Comparison of ENCODE assay signal across 15 cellular contexts in genomic region chr3:8445861-8446260, GRCh38. TPM values are rescaled to one million over a fixed set of nuclear protein-coding genes. Genes with fewer than 3 reads are reported as not detected.
DNase-seq lines count a peak whose midpoint lies in the region; ATAC-seq and TF ChIP-seq lines count a peak whose summit lies in the region.
"Had no signal": no experiment of that assay in that cellular context is flagged by ENCODE, and none has a peak within 500 bp of the region (broad histone marks: within the 10 kb centered on the region; RNA-seq: fewer than 3 reads in every experiment).

No MANE protein-coding gene starts in this region.

- H3K36me3 Mint-ChIP-seq in CD14-positive monocyte: no peaks in the 10 kb centered on the region
- H3K36me3 Mint-ChIP-seq: activated naive CD4-positive, alpha-beta T cell treated with anti-CD3 and anti-CD28 coated beads, Interleukin-2, amount 10 ng/mL, durations not matched to agents 7 days and 5 days had no signal

- ATAC-seq in PC-3 (peak; percentile 50), HG02840 (IDR thresholded peaks at IDR 0.05; ENCODE audit: low FRiP score, unreplicated experiment) (no peak)
- ATAC-seq: GM23338 had no signal

- H3K27me3 Mint-ChIP-seq in CD14-positive monocyte (ENCODE audit: low read depth in 3 of 3): peaks cover 0 to 2% (median under 1%) of the 10 kb centered on the region in 3 donors
- H3K27me3 Mint-ChIP-seq: activated naive CD4-positive, alpha-beta T cell treated with anti-CD3 and anti-CD28 coated beads, Interleukin-2, amount 10 ng/mL, durations not matched to agents 7 days and 5 days had no signal

- H3K27me3 ChIP-seq in PC-3 (ENCODE audit: low read length) (no peaks in the 10 kb centered on the region), spleen (replicated peaks in 1 of 7) (no peaks in the 10 kb centered on the region)

- no peaks in the 10 kb centered on the region for H3K79me2 ChIP-seq in PC-3 (ENCODE audit: low read length)

- DNase-seq in AG09319 (ENCODE audit: extremely low read depth, low read depth): peak; percentile 67
- peak; percentile 96 for DNase-seq in PC-3
- peak; percentile 39 for DNase-seq in epithelial cell of prostate (ENCODE audit: low read depth, low spot score)
- DNase-seq in non-pigmented ciliary epithelial cell (ENCODE audit: low read depth): peak; percentile 96
- DNase-seq in GM19240 (ENCODE audit: insufficient read length, low spot score): no peak
- DNase-seq in spleen: no peak
- no peak for DNase-seq in CD14-positive monocyte (ENCODE audit: low spot score)
- DNase-seq: activated CD4-positive, alpha-beta T cell treated with anti-CD3 and anti-CD28 coated beads, Interleukin-2, amount 50 U/mL, for 4 hours; activated naive CD4-positive, alpha-beta T cell treated with anti-CD3 and anti-CD28 coated beads, Interleukin-2, amount 10 ng/mL, durations not matched to agents 7 days and 5 days; NCI-H524 treated with DMSO at 0.1 percent for 48 hours; nucleus accumbens; trophoblast cell had no signal

- no peak for TF ChIP-seq CTCF in AG09319 (IDR thresholded peaks at IDR 0.05; ENCODE audit: low read depth, low read length)
- TF ChIP-seq CTCF in PC-3 (conservative IDR thresholded peaks at IDR 0.05; ENCODE audit: low read depth, low read length): no peak
- TF ChIP-seq CTCF in spleen (IDR thresholded peaks at IDR 0.05 in 8 of 11, conservative IDR thresholded peaks at IDR 0.05 in 3 of 11): no peak
- no peak for TF ChIP-seq CTCF in CD14-positive monocyte (IDR thresholded peaks at IDR 0.05)

- 60 to 76% (median 62%) methylated on average over 2 of the region's 2 CpGs for WGBS in spleen, 5 donors

- H3K27ac Mint-ChIP-seq in CD14-positive monocyte: no peak overlapping the region
- H3K27ac Mint-ChIP-seq: activated naive CD4-positive, alpha-beta T cell treated with anti-CD3 and anti-CD28 coated beads, Interleukin-2, amount 10 ng/mL, durations not matched to agents 7 days and 5 days; GM23338 had no signal

- peaks cover 0 to 2% (median 0%) of the 10 kb centered on the region in 7 donors for H3K9me3 Mint-ChIP-seq in CD14-positive monocyte
- H3K9me3 Mint-ChIP-seq: activated naive CD4-positive, alpha-beta T cell treated with anti-CD3 and anti-CD28 coated beads, Interleukin-2, amount 10 ng/mL, durations not matched to agents 7 days and 5 days had no signal

- H3K4me2 ChIP-seq in PC-3 (ENCODE audit: low read length): peak overlapping the region; percentile 68
- H3K4me2 ChIP-seq: GM23338 had no signal

- H3K36me3 ChIP-seq in PC-3 (ENCODE audit: low read depth, low read length) (no peaks in the 10 kb centered on the region), spleen (no peaks in the 10 kb centered on the region)

- no TSS peak for BruUV-seq in PC-3 (replicated peaks; lab: Mats Ljungman, UMichigan)

- H3K4me3 Mint-ChIP-seq in CD14-positive monocyte: no peak overlapping the region
- H3K4me3 Mint-ChIP-seq: activated naive CD4-positive, alpha-beta T cell treated with anti-CD3 and anti-CD28 coated beads, Interleukin-2, amount 10 ng/mL, durations not matched to agents 7 days and 5 days; GM23338 had no signal

- no peaks in the 10 kb centered on the region for H3K4me1 Mint-ChIP-seq in CD14-positive monocyte
- H3K4me1 Mint-ChIP-seq: activated naive CD4-positive, alpha-beta T cell treated with anti-CD3 and anti-CD28 coated beads, Interleukin-2, amount 10 ng/mL, durations not matched to agents 7 days and 5 days; GM23338 had no signal

- CTCF ChIA-PET in PC-3 (lab: Charles Lee): interaction anchor here (0.6 to 1.1 kb wide), 2 partner anchors 37 to 40 kb away, joined by 3 read pairs; no protein-coding TSS in a partner anchor

- no peaks in the 10 kb centered on the region for H4K20me1 ChIP-seq in PC-3 (ENCODE audit: low read length)

- peak overlapping the region; percentile 37 for H3K9ac ChIP-seq in PC-3 (ENCODE audit: low read length)

- H3K4me3 ChIP-seq in PC-3 (ENCODE audit: low read length) (no peak overlapping the region), spleen (no peak overlapping the region)
- H3K4me3 ChIP-seq: GM23338, SK-N-MC had no signal

- H3K4me1 ChIP-seq in PC-3 (ENCODE audit: insufficient read depth, low read length) (peaks cover 52% of the 10 kb centered on the region), spleen (peaks cover 8 to 45% (median 25%) of the 10 kb centered on the region in 6 donors)

- POLR2A ChIA-PET in PC-3 (lab: Charles Lee; ENCODE audit: unreplicated experiment): interaction anchor here (0.6 to 1.1 kb wide), 3 partner anchors 49 to 60 kb away, joined by 3 to 13 read pairs (median 3); partner anchors contain the start of gene LMCD1

- H3K9me2 ChIP-seq in PC-3 (replicated peaks; ENCODE audit: low read length): no peaks in the 10 kb centered on the region

- TF ChIP-seq POLR2A in spleen (IDR thresholded peaks at IDR 0.05): no peak

- no peak overlapping the region for H2AFZ ChIP-seq in PC-3 (ENCODE audit: low read length)
- H2AFZ ChIP-seq: GM23338 had no signal

- H3F3A ChIP-seq in PC-3 (ENCODE audit: low read length, unreplicated experiment): no peaks in the 10 kb centered on the region

- intact Hi-C loops in PC-3 (cut with micrococcal nuclease) (no loop called here), spleen (cut with DNase I; ENCODE audit: low total_unique reads) (no loop called here), CD14-positive monocyte (cut with micrococcal nuclease) (loop anchor here in 1 of 2 donors (10.0 kb wide), 1 partner anchor 179 kb away; no protein-coding TSS in a partner anchor)

- H3K9me3 ChIP-seq in PC-3 (ENCODE audit: low read length) (no peaks in the 10 kb centered on the region), spleen (no peaks in the 10 kb centered on the region)

- H3K27ac ChIP-seq in PC-3 (ENCODE audit: low read length) (peak overlapping the region; percentile 86), epithelial cell of prostate (peak overlapping the region; percentile 70), spleen (peak overlapping the region in 1 of 8 donors; percentile 74)
- H3K27ac ChIP-seq: SK-N-MC had no signal

RNA-seq across cellular contexts. Expression of gene LMCD1, which starts 55.8 kb away (rescaled TPM):
- total RNA-seq in PC-3 (2014; rRNA removed) (8.2 and 9.1 TPM in 2 replicates), spleen (100 to 1,000 TPM in 1 of 7 donors, 10 to 100 TPM in 6; 60.3 to 203 (median 81.5) TPM)
- polyA plus RNA-seq in spleen (10 to 100 TPM; 24.5 to 44.0 (median 33.2) TPM), CD14-positive monocyte (under 1 TPM in 1 of 2 donors, not detected in 1; 0.51 TPM)

Comparison
In these comparisons a context has a peak if more than half of its experiments do, and no peak if none do; other contexts are left out.
1. DNase-seq: peak in AG09319 (single experiment), PC-3 (single experiment), epithelial cell of prostate (single experiment) and non-pigmented ciliary epithelial cell (single experiment); none in GM19240 (single experiment), spleen (single experiment) and CD14-positive monocyte (single experiment).